In genomic region chr2:239245872-239246701, GRCh38 we compare ENCODE assay signal across 9 cellular contexts.
DNase-seq lines count a peak whose midpoint lies in the region; ATAC-seq lines count a peak whose summit lies in the region.
"Had no signal": no experiment of that assay in that cellular context is flagged by ENCODE, and none has a peak within 500 bp of the region (broad histone marks: within the 10 kb centered on the region; RNA-seq: fewer than 3 reads in every experiment).

No MANE protein-coding gene starts in this region.

- H2BK12ac ChIP-seq in neuronal stem cell (ENCODE audit: low read length): no peak overlapping the region

- peaks cover 0 to 6% of the 10 kb centered on the region in 2 donors for H3K9me3 ChIP-seq in neuronal stem cell (replicated peaks in 1 of 2; ENCODE audit: control insufficient read depth in 2 of 2, insufficient read depth in 1 of 2, low read depth in 1 of 2, low read length in 2 of 2)

- no peak overlapping the region for H3K4me2 ChIP-seq in neuronal stem cell (ENCODE audit: insufficient read depth, low read length, poor library complexity, severe bottlenecking)

- WGBS in neuronal stem cell (ENCODE audit: extremely low coverage in 2 of 2, insufficient read length in 2 of 2, insufficient replicate concordance in 1 of 2), 2 donors: no CpG with 5 or more reads among the region's 40 CpGs

- H4K8ac ChIP-seq in neuronal stem cell (ENCODE audit: low read depth, low read length): no peak overlapping the region

- H3K79me1 ChIP-seq in neuronal stem cell (ENCODE audit: low read depth, low read length): peaks cover 8% of the 10 kb centered on the region

- peak overlapping the region; percentile 69 for H2BK5ac ChIP-seq in neuronal stem cell (ENCODE audit: low read length)

- H3K4me1 ChIP-seq in neuronal stem cell (ENCODE audit: control insufficient read depth in 2 of 2, insufficient read depth in 1 of 2, low read depth in 1 of 2, low read length in 2 of 2): peaks cover 20 to 23% of the 10 kb centered on the region in 2 donors

- H3K27me3 ChIP-seq in neuronal stem cell (ENCODE audit: control insufficient read depth in 3 of 3, insufficient read depth in 3 of 3, low read depth in 1 of 3, low read length in 3 of 3): no peaks in the 10 kb centered on the region

- H4K91ac ChIP-seq in neuronal stem cell (ENCODE audit: low read depth, low read length, poor library complexity): peak overlapping the region; percentile 43

- peak overlapping the region; percentile 85 for H3K4ac ChIP-seq in neuronal stem cell (ENCODE audit: low read length)

- H3K18ac ChIP-seq in neuronal stem cell (ENCODE audit: low read length): peak overlapping the region; percentile 86

- peak overlapping the region; percentile 17 for H3K9ac ChIP-seq in neuronal stem cell (ENCODE audit: low read depth, low read length, poor library complexity)

- H2BK15ac ChIP-seq in neuronal stem cell (ENCODE audit: low read length): no peak overlapping the region

- H3K23ac ChIP-seq in neuronal stem cell (ENCODE audit: low read depth, low read length, poor library complexity): peak overlapping the region; percentile 59

- DNase-seq in COR-L47 (lab: John Stamatoyannopoulos, UW): peak; percentile 24
- peak; percentile 85 for DNase-seq in NCI-H510A treated with DMSO at 0.1 percent for 48 hours (lab: John Stamatoyannopoulos, UW)
- no peak for DNase-seq in neuronal stem cell (ENCODE audit: low spot score)
- DNase-seq: CD8-positive, alpha-beta T cell had no signal

- no peak overlapping the region for H3K14ac ChIP-seq in neuronal stem cell (ENCODE audit: low read length)

- no peaks in the 10 kb centered on the region for H3K36me3 ChIP-seq in neuronal stem cell (replicated peaks in 1 of 2; ENCODE audit: control insufficient read depth in 2 of 2, insufficient read depth in 2 of 2, low read length in 2 of 2)

- ATAC-seq in esophagus mucosa (peak; percentile 87), HG03342 (IDR thresholded peaks at IDR 0.05; ENCODE audit: unreplicated experiment) (no peak), HG02642 (IDR thresholded peaks at IDR 0.05; ENCODE audit: poor library complexity, unreplicated experiment) (no peak), GM19397 (IDR thresholded peaks at IDR 0.05; ENCODE audit: unreplicated experiment) (no peak), GM21723 (IDR thresholded peaks at IDR 0.05; ENCODE audit: unreplicated experiment) (no peak)
- ATAC-seq: CD8-positive, alpha-beta T cell had no signal

- H3K27ac ChIP-seq in neuronal stem cell (replicated peaks; ENCODE audit: low read length): no peak overlapping the region

- no peak overlapping the region for H2BK120ac ChIP-seq in neuronal stem cell (ENCODE audit: low read depth, low read length)

- H3K4me3 ChIP-seq in neuronal stem cell (ENCODE audit: low read length in 2 of 2): no peak overlapping the region

- H2AK5ac ChIP-seq in neuronal stem cell (ENCODE audit: low read depth, low read length): peak overlapping the region; percentile 60

- no peak overlapping the region for H2AFZ ChIP-seq in neuronal stem cell (ENCODE audit: low read length)
